Comparison of ENCODE assay signal across 8 cellular contexts in genomic region chr11:134139873-134140331, GRCh38.
DNase-seq lines count a peak whose midpoint lies in the region; ATAC-seq, FAIRE-seq and TF ChIP-seq lines count a peak whose summit lies in the region.

No MANE protein-coding gene starts in this region.

- DNase-seq in AG04449 (ENCODE audit: low read depth, low spot score) (no peak), HL-60 (ENCODE audit: low read depth in 1 of 2, low spot score in 1 of 2) (peak in 1 of 2 experiments; percentile 45), Right ventricle myocardium superior (no peak), pancreas (peak in 3 of 6 donors; percentile 24 to 65 (median 29))
- DNase-seq in activated naive CD8-positive, alpha-beta T cell treated with anti-CD3 and anti-CD28 coated beads, Interleukin-2, amount 50 U/mL, for 16 hours (ENCODE audit: low read depth, low spot score) = peak; percentile 8

- ATAC-seq in Right ventricle myocardium superior (ENCODE audit: poor library complexity) (peak; percentile 94), pancreas (peak; percentile 56 to 96 (median 96)), HG03095 (IDR thresholded peaks at IDR 0.05; ENCODE audit: unreplicated experiment) (no peak)

- POLR2A ChIA-PET in AG04449 (lab: Yijun Ruan, JAX) = no interaction called here

- TF ChIP-seq CTCF in AG04449 (IDR thresholded peaks at IDR 0.05; ENCODE audit: insufficient read depth, low read length, missing control alignments) (peak; percentile 77), GM12874 (IDR thresholded peaks at IDR 0.05; ENCODE audit: insufficient read depth, low read depth, low read length) (peak; percentile 69), HL-60 (IDR thresholded peaks at IDR 0.05; ENCODE audit: insufficient read depth, low read length) (peak; percentile 81), OCI-LY1 (IDR thresholded peaks at IDR 0.05; ENCODE audit: low read length) (peak; percentile 58; the same call in 1 of the 2 replicates), pancreas (IDR thresholded peaks at IDR 0.05) (peak; percentile 52 to 71 (median 68))

- intact Hi-C loops in Right ventricle myocardium superior (cut with DNase I) = loop anchor here (2.0 to 5.0 kb wide), 2 partner anchors 89 to 213 kb away; no protein-coding TSS in a partner anchor
- intact Hi-C loops in pancreas (cut with DNase I) = loop anchor here (5.0 to 10.0 kb wide), 2 partner anchors 213 to 215 kb away; no protein-coding TSS in a partner anchor

- H4K20me1 ChIP-seq in OCI-LY1 (ENCODE audit: insufficient read depth, low read length) = no peaks in the 10 kb centered on the region

- no peaks in the 10 kb centered on the region for H3F3A ChIP-seq in OCI-LY1 (ENCODE audit: insufficient read depth, low read length)

- H3K9ac ChIP-seq in OCI-LY1 (ENCODE audit: low read length) = no peak overlapping the region

- H2AFZ ChIP-seq in OCI-LY1 (ENCODE audit: low read length) = no peak overlapping the region

- no peaks in the 10 kb centered on the region for H3K9me2 ChIP-seq in OCI-LY1 (ENCODE audit: low read depth, low read length)

- no peaks in the 10 kb centered on the region for H3K36me3 ChIP-seq in OCI-LY1 (ENCODE audit: insufficient read depth, low read length)
- H3K36me3 ChIP-seq in pancreas = no peaks in the 10 kb centered on the region

- H3K79me2 ChIP-seq in OCI-LY1 (ENCODE audit: insufficient read depth, low read length) = no peaks in the 10 kb centered on the region

- no peak for FAIRE-seq in pancreas (lab: Jason Lieb, UNC)

- H3K9me3 ChIP-seq in OCI-LY1 (ENCODE audit: low read length) (no peaks in the 10 kb centered on the region), pancreas (no peaks in the 10 kb centered on the region)

- 35 to 41% methylated on average over 10 of the region's 10 CpGs for WGBS in pancreas, 2 donors

- CTCF ChIA-PET in AG04449 (lab: Yijun Ruan, JAX) = interaction anchor here (0.7 to 6.7 kb wide), 27 partner anchors 9 to 217 kb away, joined by 3 to 219 read pairs (median 7); partner anchors contain the start of gene JAM3

- no peak overlapping the region for H3K27ac ChIP-seq in HL-60 (replicated peaks)
- no peak overlapping the region for H3K27ac ChIP-seq in OCI-LY1 (ENCODE audit: low read depth, low read length, poor library complexity, severe bottlenecking)
- no peak overlapping the region for H3K27ac ChIP-seq in pancreas

- H3K27me3 ChIP-seq in HL-60 (ENCODE audit: insufficient read depth, poor library complexity, severe bottlenecking) (no peaks in the 10 kb centered on the region), OCI-LY1 (ENCODE audit: insufficient read depth, low read length) (no peaks in the 10 kb centered on the region), pancreas (no peaks in the 10 kb centered on the region)

- H3K4me1 ChIP-seq in OCI-LY1 (ENCODE audit: insufficient read depth, low read length, severe bottlenecking) (no peaks in the 10 kb centered on the region), pancreas (no peaks in the 10 kb centered on the region)

- no peak overlapping the region for H3K4me2 ChIP-seq in OCI-LY1 (ENCODE audit: low read length)

- no peak overlapping the region for H3K4me3 ChIP-seq in AG04449 (ENCODE audit: low read depth, low read length)
- no peak overlapping the region for H3K4me3 ChIP-seq in HL-60 (replicated peaks; ENCODE audit: insufficient read depth, low read length)
- H3K4me3 ChIP-seq in OCI-LY1 (ENCODE audit: low read depth, low read length, poor library complexity, severe bottlenecking) = no peak overlapping the region
- H3K4me3 ChIP-seq in pancreas = no peak overlapping the region
